In the genomic region with DNA sequence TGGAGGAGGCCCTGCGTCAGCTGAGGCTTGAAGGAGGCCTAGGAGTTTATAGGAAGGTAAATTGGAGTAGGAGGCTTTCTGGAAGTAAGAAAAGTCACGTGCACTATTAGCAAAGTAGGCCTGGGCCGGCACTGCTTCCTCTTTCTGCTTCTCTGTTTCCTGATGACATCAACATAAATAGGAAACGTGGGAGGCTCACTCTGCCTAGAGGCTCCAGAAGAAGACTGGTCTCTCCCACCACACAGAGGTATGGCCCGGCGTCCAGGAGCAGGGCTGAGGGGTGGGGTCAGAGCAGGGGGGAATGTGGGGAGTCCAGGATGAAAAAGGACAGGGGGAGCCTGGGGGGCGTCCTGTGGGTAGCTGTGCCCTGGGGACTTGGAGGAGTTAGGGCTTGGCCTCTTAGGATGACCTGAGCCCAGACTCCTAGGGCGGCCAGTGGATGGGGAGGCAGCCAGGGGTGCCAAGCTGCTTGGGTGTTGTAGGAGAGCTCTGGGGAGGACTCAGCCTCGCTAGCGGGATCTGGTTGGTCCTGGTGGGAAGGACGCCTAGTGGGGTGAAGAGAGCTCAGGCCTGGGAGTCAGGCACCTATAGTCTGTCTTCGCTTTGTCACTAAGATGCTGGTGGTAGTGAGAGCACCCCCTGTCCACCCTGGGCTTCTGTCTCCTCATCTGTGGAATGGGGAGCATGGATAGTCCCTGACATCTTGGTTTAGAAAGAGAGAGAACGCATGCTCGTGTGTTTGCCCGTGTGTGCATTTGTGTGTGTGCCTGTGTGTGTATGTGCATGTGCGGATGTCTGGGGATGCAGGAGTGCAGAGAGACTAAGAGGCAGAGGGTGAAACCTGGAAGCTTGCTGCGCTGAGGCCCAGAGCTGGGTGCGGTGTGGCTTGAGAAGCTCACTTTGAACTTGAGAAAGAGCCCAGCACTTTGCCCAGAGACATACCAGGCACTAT, we compare ENCODE assay signal across 8 cellular contexts. TPM values are rescaled to one million over a fixed set of nuclear protein-coding genes. Genes with fewer than 3 reads are reported as not detected.
DNase-seq lines count a peak whose midpoint lies in the region; ATAC-seq and TF ChIP-seq lines count a peak whose summit lies in the region.

A gene (plus strand): TSS at position 198 of the 952 bp plus-strand sequence. CDS start 8,580 bp downstream, outside the sequence.

- ATAC-seq in left colon (peak; percentile 37), HG02852 (IDR thresholded peaks at IDR 0.05; ENCODE audit: unreplicated experiment) (no peak)

- H3K27ac ChIP-seq in tibial artery: no peak within 1 kb of the TSS
- H3K27ac ChIP-seq in ascending aorta: no peak within 1 kb of the TSS

- peaks cover 6% of the 10 kb centered on the region for H3K4me1 Mint-ChIP-seq in activated CD4-positive, alpha-beta T cell treated with anti-CD3 and anti-CD28 coated beads, Interleukin-2, amount 10 ng/mL, durations not matched to agents 24 days and 14 days

- H3K4me1 ChIP-seq in tibial artery (no peaks in the 10 kb centered on the region), ascending aorta (no peaks in the 10 kb centered on the region)

- H3K9me3 ChIP-seq in tibial artery (peaks cover 0 to 1% (median 0%) of the 10 kb centered on the region in 3 donors), ascending aorta (peaks cover 0 to 1% of the 10 kb centered on the region in 2 donors)

- no peaks in the 10 kb centered on the region for H3K36me3 Mint-ChIP-seq in activated CD4-positive, alpha-beta T cell treated with anti-CD3 and anti-CD28 coated beads, Interleukin-2, amount 10 ng/mL, durations not matched to agents 24 days and 14 days (ENCODE audit: low read depth)

- H3K27ac Mint-ChIP-seq in activated CD4-positive, alpha-beta T cell treated with anti-CD3 and anti-CD28 coated beads, Interleukin-2, amount 10 ng/mL, durations not matched to agents 24 days and 14 days: peak within 1 kb of the TSS; percentile 78

- peak within 1 kb of the TSS; percentile 72 for H3K4me3 Mint-ChIP-seq in activated CD4-positive, alpha-beta T cell treated with anti-CD3 and anti-CD28 coated beads, Interleukin-2, amount 10 ng/mL, durations not matched to agents 24 days and 14 days

- no peak for DNase-seq in activated CD4-positive, alpha-beta T cell treated with anti-CD3 and anti-CD28 coated beads, Interleukin-2, amount 10 ng/mL, durations not matched to agents 24 days and 14 days
- DNase-seq in activated CD4-positive, alpha-beta T cell treated with anti-CD3 and anti-CD28 coated beads for 4 hours: no peak
- peak; percentile 79 for DNase-seq in UCSD-AML1 (lab: John Stamatoyannopoulos, UW; ENCODE audit: unreplicated experiment)
- DNase-seq in left colon: peak; percentile 47 to 52
- peak; percentile 53 to 70 for DNase-seq in tibial artery
- no peak for DNase-seq in ascending aorta (ENCODE audit: low spot score in 2 of 2)
- no peak for DNase-seq in NCI-H2107 treated with DMSO at 0.1 percent for 48 hours (lab: John Stamatoyannopoulos, UW; ENCODE audit: unreplicated experiment)

- intact Hi-C loops in activated CD4-positive, alpha-beta T cell treated with anti-CD3 and anti-CD28 coated beads, Interleukin-2, amount 10 ng/mL, durations not matched to agents 24 days and 14 days (cut with micrococcal nuclease): no loop called here
- intact Hi-C loops in left colon (cut with DNase I, micrococcal nuclease) (no loop called here), tibial artery (cut with DNase I; ENCODE audit: low total_unique reads) (no loop called here), ascending aorta (cut with DNase I) (no loop called here)

- peaks cover 38% of the 10 kb centered on the region for H3K27me3 Mint-ChIP-seq in activated CD4-positive, alpha-beta T cell treated with anti-CD3 and anti-CD28 coated beads, Interleukin-2, amount 10 ng/mL, durations not matched to agents 24 days and 14 days

- TF ChIP-seq CTCF in tibial artery (IDR thresholded peaks at IDR 0.05): no peak
- no peak for TF ChIP-seq CTCF in ascending aorta (IDR thresholded peaks at IDR 0.05)

- H3K4me3 ChIP-seq in tibial artery (peak within 1 kb of the TSS; percentile 22 to 26), ascending aorta (peak within 1 kb of the TSS in 1 of 2 donors; percentile 27)

- H3K9me3 Mint-ChIP-seq in activated CD4-positive, alpha-beta T cell treated with anti-CD3 and anti-CD28 coated beads, Interleukin-2, amount 10 ng/mL, durations not matched to agents 24 days and 14 days: no peaks in the 10 kb centered on the region

- H3K27me3 ChIP-seq in tibial artery (peaks cover 0 to 9% of the 10 kb centered on the region in 2 donors), ascending aorta (no peaks in the 10 kb centered on the region)

- H3K36me3 ChIP-seq in tibial artery: no peaks in the 10 kb centered on the region
- no peaks in the 10 kb centered on the region for H3K36me3 ChIP-seq in ascending aorta

RNA-seq across cellular contexts. Expression of the gene that starts here (rescaled TPM):
- total RNA-seq in activated CD4-positive, alpha-beta T cell treated with anti-CD3 and anti-CD28 coated beads, Interleukin-2, amount 10 ng/mL, durations not matched to agents 24 days and 14 days: 5.0 and 5.2 TPM in 2 replicates
- total RNA-seq in left colon: 1 to 10 TPM; 2.9 to 5.6 TPM
- 6.0 TPM for total RNA-seq in ascending aorta

Comparison
In these comparisons a context has a peak if more than half of its experiments do, and no peak if none do; other contexts are left out.
1. DNase-seq: peak in UCSD-AML1 (single experiment), left colon (2 of 2) and tibial artery (2 of 2); none in activated CD4-positive, alpha-beta T cell treated with anti-CD3 and anti-CD28 coated beads, Interleukin-2, amount 10 ng/mL, durations not matched to agents 24 days and 14 days (single experiment), activated CD4-positive, alpha-beta T cell treated with anti-CD3 and anti-CD28 coated beads for 4 hours (0 of 2), ascending aorta (0 of 2) and NCI-H2107 treated with DMSO at 0.1 percent for 48 hours (single experiment).